Comparison of ENCODE assay signal across 23 cellular contexts in genomic region chr1:110888049-110888448, GRCh38. TPM values are rescaled to one million over a fixed set of nuclear protein-coding genes. Genes with fewer than 3 reads are reported as not detected.
DNase-seq lines count a peak whose midpoint lies in the region; ATAC-seq and TF ChIP-seq lines count a peak whose summit lies in the region.
"Had no signal": no experiment of that assay in that cellular context is flagged by ENCODE, and none has a peak within 500 bp of the region (broad histone marks: within the 10 kb centered on the region; RNA-seq: fewer than 3 reads in every experiment).

No MANE protein-coding gene starts in this region.

- POLR2A ChIA-PET in Caco-2 (lab: Charles Lee) (no interaction called here), WTC11 (lab: Charles Lee) (no interaction called here)

- peak overlapping the region; percentile 57 for H3K4me3 Mint-ChIP-seq in T-helper 1 cell treated with Interleukin-12 subunit alpha and Interleukin-12 subunit beta and Interleukin-4 antibody, amounts not matched to agents 30 μg/mL and 1 μg/mL, for 36 hours
- no peak overlapping the region for H3K4me3 Mint-ChIP-seq in Caco-2 (ENCODE audit: unreplicated experiment)
- H3K4me3 Mint-ChIP-seq in natural killer cell, result peak overlapping the region; percentile 78
- no peak overlapping the region for H3K4me3 Mint-ChIP-seq in WTC11

- peak; percentile 30 to 42 for ATAC-seq in activated naive CD4-positive, alpha-beta T cell treated with anti-CD3 and anti-CD28 coated beads, Interleukin-2, amount 50 U/mL, for 72 hours
- ATAC-seq in natural killer cell (peak; percentile 53 to 66 (median 62)), GM21381 (IDR thresholded peaks at IDR 0.05; ENCODE audit: unreplicated experiment) (no peak), WTC11 (no peak)
- ATAC-seq: foreskin keratinocyte, HCT116 had no signal

- DNase-seq in T-helper 1 cell (no peak), Caco-2 (no peak), natural killer cell (no peak), WTC11 (ENCODE audit: low spot score) (no peak), NOMO-1 treated with dmso at 0.1 percent for 144 hours (lab: John Stamatoyannopoulos, UW; ENCODE audit: unreplicated experiment) (no peak)
- DNase-seq in activated naive CD4-positive, alpha-beta T cell treated with anti-CD3 and anti-CD28 coated beads, Interleukin-2, amount 50 U/mL, for 72 hours (ENCODE audit: low spot score in 2 of 2), result no peak
- DNase-seq: activated CD4-positive, alpha-beta T cell treated with anti-CD3 and anti-CD28 coated beads, Interleukin-2, amount 50 U/mL, for 1 hour; aorta; caudate nucleus; erythroblast; foreskin keratinocyte; Karpas-422; NCI-H1092; NCI-H2081 treated with DMSO at 0.1 percent for 48 hours; occipital lobe; stimulated activated CD4-positive, alpha-beta T cell treated with anti-CD3 and anti-CD28 coated beads, Interleukin-4, amount 100 ng/mL, for 4 hours had no signal

- H3K4me3 ChIP-seq in Caco-2 (ENCODE audit: low read depth, low read length), result no peak overlapping the region
- H3K4me3 ChIP-seq: suprapubic skin, vagina had no signal

- H3K27me3 ChIP-seq in Caco-2 (replicated peaks; ENCODE audit: control insufficient read depth, insufficient read depth, low read length), result no peaks in the 10 kb centered on the region
- H3K27me3 ChIP-seq: foreskin keratinocyte, suprapubic skin, vagina had no signal

- CTCF ChIA-PET in Caco-2 (lab: Charles Lee), result no interaction called here
- CTCF ChIA-PET in WTC11 (lab: Charles Lee), result no interaction called here

- intact Hi-C loops in Caco-2 (cut with micrococcal nuclease; ENCODE audit: unreplicated experiment), result no loop called here
- intact Hi-C loops in natural killer cell (cut with micrococcal nuclease), result no loop called here

- no peaks in the 10 kb centered on the region for H3K36me3 ChIP-seq in Caco-2 (ENCODE audit: control insufficient read depth, insufficient read depth, low read length)
- H3K36me3 ChIP-seq: suprapubic skin, vagina had no signal

- no peaks in the 10 kb centered on the region for H3K9me3 Mint-ChIP-seq in T-helper 1 cell treated with Interleukin-12 subunit alpha and Interleukin-12 subunit beta and Interleukin-4 antibody, amounts not matched to agents 30 μg/mL and 1 μg/mL, for 36 hours
- H3K9me3 Mint-ChIP-seq in Caco-2 (ENCODE audit: unreplicated experiment) (no peaks in the 10 kb centered on the region), natural killer cell (no peaks in the 10 kb centered on the region), WTC11 (no peaks in the 10 kb centered on the region)
- H3K9me3 Mint-ChIP-seq in activated naive CD4-positive, alpha-beta T cell treated with anti-CD3 and anti-CD28 coated beads, Interleukin-2, amount 50 U/mL, for 72 hours, result peaks cover 0 to 10% of the 10 kb centered on the region in 2 donors

- H3K27me3 Mint-ChIP-seq in T-helper 1 cell treated with Interleukin-12 subunit alpha and Interleukin-12 subunit beta and Interleukin-4 antibody, amounts not matched to agents 30 μg/mL and 1 μg/mL, for 36 hours (ENCODE audit: low read depth), result no peaks in the 10 kb centered on the region
- H3K27me3 Mint-ChIP-seq in Caco-2 (ENCODE audit: insufficient read depth, unreplicated experiment), result peaks cover 5% of the 10 kb centered on the region
- H3K27me3 Mint-ChIP-seq in natural killer cell (ENCODE audit: low read depth in 2 of 2), result no peaks in the 10 kb centered on the region
- peaks cover 5% of the 10 kb centered on the region; the same call in 1 of the 2 replicates for H3K27me3 Mint-ChIP-seq in WTC11 (ENCODE audit: low read depth)

- H3K4me1 Mint-ChIP-seq in T-helper 1 cell treated with Interleukin-12 subunit alpha and Interleukin-12 subunit beta and Interleukin-4 antibody, amounts not matched to agents 30 μg/mL and 1 μg/mL, for 36 hours (ENCODE audit: low read depth), result peaks cover 71% of the 10 kb centered on the region
- H3K4me1 Mint-ChIP-seq in Caco-2 (ENCODE audit: low read depth, unreplicated experiment), result peaks cover 6% of the 10 kb centered on the region
- H3K4me1 Mint-ChIP-seq in natural killer cell, result peaks cover 94 to 95% of the 10 kb centered on the region in 2 donors
- H3K4me1 Mint-ChIP-seq in WTC11, result no peaks in the 10 kb centered on the region

- TF ChIP-seq CTCF in Caco-2 (IDR thresholded peaks at IDR 0.05; ENCODE audit: insufficient read depth in 1 of 2, low read depth in 1 of 2, low read length in 1 of 2, severe bottlenecking in 1 of 2, unreplicated experiment in 1 of 2) (no peak), natural killer cell (IDR thresholded peaks at IDR 0.05) (no peak), WTC11 (IDR thresholded peaks at IDR 0.05) (no peak)

- no TSS peak for BruUV-seq in Caco-2 (replicated peaks; lab: Mats Ljungman, UMichigan)

- H3K4me1 ChIP-seq in Caco-2, result peaks cover 10% of the 10 kb centered on the region
- H3K4me1 ChIP-seq: foreskin keratinocyte, suprapubic skin, vagina had no signal

- H3K27ac Mint-ChIP-seq in T-helper 1 cell treated with Interleukin-12 subunit alpha and Interleukin-12 subunit beta and Interleukin-4 antibody, amounts not matched to agents 30 μg/mL and 1 μg/mL, for 36 hours, result peak overlapping the region; percentile 64
- H3K27ac Mint-ChIP-seq in Caco-2 (ENCODE audit: unreplicated experiment), result peak overlapping the region; percentile 25
- H3K27ac Mint-ChIP-seq in activated naive CD4-positive, alpha-beta T cell treated with anti-CD3 and anti-CD28 coated beads, Interleukin-2, amount 50 U/mL, for 72 hours, result peak overlapping the region; percentile 37
- peak overlapping the region; percentile 87 to 99 for H3K27ac Mint-ChIP-seq in natural killer cell
- no peak overlapping the region for H3K27ac Mint-ChIP-seq in WTC11

- H3K36me3 Mint-ChIP-seq in T-helper 1 cell treated with Interleukin-12 subunit alpha and Interleukin-12 subunit beta and Interleukin-4 antibody, amounts not matched to agents 30 μg/mL and 1 μg/mL, for 36 hours (ENCODE audit: low read depth), result peaks cover 41% of the 10 kb centered on the region
- no peaks in the 10 kb centered on the region for H3K36me3 Mint-ChIP-seq in Caco-2 (ENCODE audit: insufficient read depth, unreplicated experiment)
- peaks cover 33 to 75% of the 10 kb centered on the region in 2 donors for H3K36me3 Mint-ChIP-seq in activated naive CD4-positive, alpha-beta T cell treated with anti-CD3 and anti-CD28 coated beads, Interleukin-2, amount 50 U/mL, for 72 hours
- H3K36me3 Mint-ChIP-seq in natural killer cell, result peaks cover 17% of the 10 kb centered on the region
- no peaks in the 10 kb centered on the region for H3K36me3 Mint-ChIP-seq in WTC11

- H3K9me3 ChIP-seq in Caco-2, result no peaks in the 10 kb centered on the region
- H3K9me3 ChIP-seq: suprapubic skin, vagina had no signal

TF ChIP-seq in WTC11, 78 proteins besides CTCF, POLR2A, EP300 and RAD21:
- no peak for TF ChIP-seq JUN (CRISPR knock-in tag; IDR thresholded peaks at IDR 0.05)
- no peak for TF ChIP-seq RORB (CRISPR knock-in tag; IDR thresholded peaks at IDR 0.05)
- no peak for TF ChIP-seq ZBTB43 (CRISPR knock-in tag; IDR thresholded peaks at IDR 0.05)
- TF ChIP-seq FOXJ3 (CRISPR knock-in tag; IDR thresholded peaks at IDR 0.05; ENCODE audit: borderline replicate concordance), result no peak
- no peak for TF ChIP-seq ERG (CRISPR knock-in tag; IDR thresholded peaks at IDR 0.05)
- no peak for TF ChIP-seq MXD4 (CRISPR knock-in tag; IDR thresholded peaks at IDR 0.05; ENCODE audit: borderline replicate concordance)
- TF ChIP-seq ZNF425 (CRISPR knock-in tag; conservative IDR thresholded peaks at IDR 0.05), result no peak

RNA-seq across cellular contexts. Expression of gene CD53, which starts 15.1 kb away (rescaled TPM):
- total RNA-seq in Caco-2 (2022) (not detected in 2 replicates), natural killer cell (100 to 1,000 TPM; 522 to 584 (median 541) TPM), WTC11 (2021) (1.4 to 1.8 TPM (median 1.6 TPM) in 3 replicates)
- 100 to 1,000 TPM; 277 to 329 TPM for total RNA-seq in activated naive CD4-positive, alpha-beta T cell treated with anti-CD3 and anti-CD28 coated beads, Interleukin-2, amount 50 U/mL, for 72 hours
- total RNA-seq: A172, foreskin keratinocyte, NCI-H460 had no signal

Comparison
In these comparisons a context has a peak if more than half of its experiments do, and no peak if none do; other contexts are left out.
1. H3K4me3 Mint-ChIP-seq: peak in T-helper 1 cell treated with Interleukin-12 subunit alpha and Interleukin-12 subunit beta and Interleukin-4 antibody, amounts not matched to agents 30 μg/mL and 1 μg/mL, for 36 hours (single experiment) and natural killer cell (single experiment); none in Caco-2 (single experiment) and WTC11 (single experiment).
2. ATAC-seq: peak in activated naive CD4-positive, alpha-beta T cell treated with anti-CD3 and anti-CD28 coated beads, Interleukin-2, amount 50 U/mL, for 72 hours (2 of 2) and natural killer cell (3 of 3); none in GM21381 (single experiment) and WTC11 (single experiment).
3. RNA of gene CD53, which starts 15.1 kb away (total RNA-seq): 522 to 584 TPM in natural killer cell and 277 to 329 TPM in activated naive CD4-positive, alpha-beta T cell treated with anti-CD3 and anti-CD28 coated beads, Interleukin-2, amount 50 U/mL, for 72 hours; 1.4 to 1.8 TPM in WTC11 and not detected in Caco-2; every median in the first group is over 100 times any median in the second.